Comparison of ENCODE assay signal across 23 cellular contexts in the genomic region with DNA sequence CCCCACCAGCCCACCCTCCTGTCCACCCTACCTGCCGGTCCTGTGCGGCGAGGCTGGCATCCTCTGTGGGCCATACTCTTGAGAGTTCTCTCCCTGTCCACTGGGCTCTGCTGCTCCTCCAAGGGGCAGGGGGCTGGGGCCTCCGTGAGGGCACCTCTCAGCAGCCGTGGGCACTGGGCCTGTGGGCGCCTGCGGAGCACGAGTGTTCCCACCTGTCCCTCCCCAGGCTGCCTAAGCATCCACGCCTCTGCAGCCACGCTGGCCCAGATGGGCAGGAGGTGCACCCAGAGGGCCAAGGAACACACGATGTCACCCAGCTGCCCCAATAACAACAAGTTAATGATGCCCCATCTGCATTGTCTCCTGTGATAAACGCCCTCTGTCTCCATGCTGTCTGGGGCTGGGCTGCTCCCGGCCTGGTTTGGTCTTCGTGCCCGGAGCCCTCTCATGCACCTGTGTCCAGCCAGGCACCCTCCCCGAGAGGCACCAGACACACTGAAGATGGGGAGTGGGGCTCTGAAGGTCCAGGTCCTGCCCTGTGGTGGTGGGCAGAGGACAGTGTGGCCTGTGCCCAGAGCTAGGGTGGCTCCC.
DNase-seq lines count a peak whose midpoint lies in the region; ATAC-seq, FAIRE-seq and TF ChIP-seq lines count a peak whose summit lies in the region.
"Had no signal": no experiment of that assay in that cellular context is flagged by ENCODE, and none has a peak within 500 bp of the region (broad histone marks: within the 10 kb centered on the region; RNA-seq: fewer than 3 reads in every experiment).

No MANE protein-coding gene starts in this region.

- no peaks in the 10 kb centered on the region for H3K27me3 ChIP-seq in IMR-90 (ENCODE audit: control insufficient read depth, insufficient read depth, low read length)
- peaks cover 0 to 17% of the 10 kb centered on the region in 2 experiments; a peak in 2 of 5 replicates for H3K27me3 ChIP-seq in HepG2 (ENCODE audit: control insufficient read depth in 1 of 2, insufficient read depth in 2 of 2, low read length in 2 of 2)
- H3K27me3 ChIP-seq: body of pancreas, upper lobe of left lung had no signal

- no peak for TF ChIP-seq CTCF in IMR-90 (conservative IDR thresholded peaks at IDR 0.05; ENCODE audit: low read depth, low read length)
- no peak for TF ChIP-seq CTCF in HepG2 (CRISPR knock-in tag; IDR thresholded peaks at IDR 0.05)

- TF ChIP-seq RAD21 in IMR-90 (IDR thresholded peaks at IDR 0.05; ENCODE audit: low read length) (no peak), HepG2 (CRISPR knock-in tag; IDR thresholded peaks at IDR 0.05) (no peak)

- H3K27ac ChIP-seq in IMR-90 (ENCODE audit: insufficient read depth, low read length) (no peak overlapping the region), SK-N-MC (peak overlapping the region; percentile 16; the same call in 1 of the 2 replicates), HepG2 (ENCODE audit: extremely low read length, insufficient read depth, low read length) (no peak overlapping the region)
- H3K27ac ChIP-seq: body of pancreas, upper lobe of left lung had no signal

- peaks cover 21% of the 10 kb centered on the region for H3K4me1 ChIP-seq in IMR-90 (ENCODE audit: control insufficient read depth, insufficient read depth, low read length)
- H3K4me1 ChIP-seq in HepG2 (ENCODE audit: insufficient read depth, low read length), result peaks cover 78% of the 10 kb centered on the region

- peaks cover 3% of the 10 kb centered on the region; the same call in 1 of the 2 replicates for H3K9me3 ChIP-seq in IMR-90 (ENCODE audit: control insufficient read depth, insufficient read depth, low read length)
- no peaks in the 10 kb centered on the region for H3K9me3 ChIP-seq in SK-N-MC (ENCODE audit: low read depth, low read length)
- no peaks in the 10 kb centered on the region for H3K9me3 ChIP-seq in HepG2 (ENCODE audit: low read length)
- H3K9me3 ChIP-seq: body of pancreas, upper lobe of left lung had no signal

- no peak for TF ChIP-seq EP300 in HepG2 (IDR thresholded peaks at IDR 0.05; ENCODE audit: low read depth in 2 of 2, low read length in 2 of 2)
- TF ChIP-seq EP300 in HepG2 (CRISPR knock-in tag; IDR thresholded peaks at IDR 0.05; ENCODE audit: borderline replicate concordance), result no peak

- H3K23ac ChIP-seq in IMR-90 (ENCODE audit: low read depth, low read length), result no peak overlapping the region

- no peak overlapping the region for H3K4me3 Mint-ChIP-seq in stimulated activated effector memory CD8-positive, alpha-beta T cell treated with anti-CD3 and anti-CD28 coated beads, Interleukin-12 subunit alpha, Interleukin-12 subunit beta, amount 100 ng/mL, for 72 hours
- no peak overlapping the region for H3K4me3 Mint-ChIP-seq in effector memory CD8-positive, alpha-beta T cell

- H4K20me1 ChIP-seq in IMR-90 (ENCODE audit: insufficient read depth, low read length) (peaks cover 11% of the 10 kb centered on the region), HepG2 (ENCODE audit: insufficient read depth, low read length) (no peaks in the 10 kb centered on the region)

- H2AFZ ChIP-seq in IMR-90 (replicated peaks; ENCODE audit: low read length, poor library complexity) (no peak overlapping the region), HepG2 (ENCODE audit: low read length) (no peak overlapping the region)

- FAIRE-seq in HepG2 (lab: Jason Lieb, UNC), result no peak

- no peak overlapping the region for H4K91ac ChIP-seq in IMR-90 (ENCODE audit: insufficient read depth, low read depth, low read length)

- no peak overlapping the region for H2AK5ac ChIP-seq in IMR-90 (ENCODE audit: low read depth, low read length)

- H3K9ac ChIP-seq in IMR-90 (ENCODE audit: low read depth, low read length) (no peak overlapping the region), SK-N-MC (ENCODE audit: insufficient read length) (no peak overlapping the region), HepG2 (ENCODE audit: insufficient read depth, low read depth, low read length) (no peak overlapping the region)

- H3K79me2 ChIP-seq in HepG2 (ENCODE audit: insufficient read depth, low read length), result no peaks in the 10 kb centered on the region

- H4K5ac ChIP-seq in IMR-90 (ENCODE audit: low read depth, low read length), result no peak overlapping the region

- peaks cover 89% of the 10 kb centered on the region for H3K36me3 Mint-ChIP-seq in stimulated activated effector memory CD8-positive, alpha-beta T cell treated with anti-CD3 and anti-CD28 coated beads, Interleukin-12 subunit alpha, Interleukin-12 subunit beta, amount 100 ng/mL, for 72 hours
- peaks cover 7% of the 10 kb centered on the region for H3K36me3 Mint-ChIP-seq in effector memory CD8-positive, alpha-beta T cell (ENCODE audit: insufficient read depth)

- peaks cover 4% of the 10 kb centered on the region; the same call in 1 of the 2 replicates for H3K9me1 ChIP-seq in IMR-90 (ENCODE audit: insufficient read depth, low read length)

- H3K4ac ChIP-seq in IMR-90 (ENCODE audit: low read depth, low read length), result no peak overlapping the region

- intact Hi-C loops in IMR-90 (cut with micrococcal nuclease) (loop anchor here (10.0 kb wide), 1 partner anchor 376 kb away; a partner anchor contains a TSS), HepG2 (cut with micrococcal nuclease; ENCODE audit: unreplicated experiment) (loop anchor here (10.0 kb wide), 1 partner anchor 1446 kb away; no protein-coding TSS in a partner anchor)

- TF ChIP-seq POLR2A in IMR-90 (IDR thresholded peaks at IDR 0.05; ENCODE audit: low read depth, low read length) (no peak), HepG2 (IDR thresholded peaks at IDR 0.05; ENCODE audit: insufficient read depth in 1 of 2, low read depth in 2 of 2, low read length in 2 of 2) (no peak)

- no peak overlapping the region for H3K4me2 ChIP-seq in IMR-90 (ENCODE audit: low read depth, low read length)
- H3K4me2 ChIP-seq in HepG2 (ENCODE audit: low read depth, low read length), result no peak overlapping the region
- H3K4me2 ChIP-seq: smooth muscle cell had no signal

- H3K9me3 Mint-ChIP-seq in stimulated activated effector memory CD8-positive, alpha-beta T cell treated with anti-CD3 and anti-CD28 coated beads, Interleukin-12 subunit alpha, Interleukin-12 subunit beta, amount 100 ng/mL, for 72 hours, result no peaks in the 10 kb centered on the region
- H3K9me3 Mint-ChIP-seq in effector memory CD8-positive, alpha-beta T cell, result no peaks in the 10 kb centered on the region
- H3K9me3 Mint-ChIP-seq: CD4-positive, alpha-beta memory T cell had no signal

- peaks cover 0 to 23% of the 10 kb centered on the region in 2 donors for H3K27me3 Mint-ChIP-seq in effector memory CD8-positive, alpha-beta T cell
- H3K27me3 Mint-ChIP-seq: CD4-positive, alpha-beta memory T cell had no signal

- H2BK20ac ChIP-seq in IMR-90 (ENCODE audit: low read depth, low read length), result no peak overlapping the region

- POLR2A ChIA-PET in IMR-90 (lab: Charles Lee; ENCODE audit: unreplicated experiment) (no interaction called here), HepG2 (lab: Yijun Ruan, JAX) (no interaction called here)

- H2BK15ac ChIP-seq in IMR-90 (ENCODE audit: low read depth, low read length), result no peak overlapping the region

- peak overlapping the region; percentile 89 for H3K27ac Mint-ChIP-seq in stimulated activated effector memory CD8-positive, alpha-beta T cell treated with anti-CD3 and anti-CD28 coated beads, Interleukin-12 subunit alpha, Interleukin-12 subunit beta, amount 100 ng/mL, for 72 hours
- H3K27ac Mint-ChIP-seq in effector memory CD8-positive, alpha-beta T cell, result no peak overlapping the region

- in situ Hi-C loops in IMR-90 (cut with MboI; ENCODE audit: low sequenced_read_pairs) (loop anchor here (5.0 kb wide), 1 partner anchor 273 kb away; no protein-coding TSS in a partner anchor), HepG2 (cut with HindIII; ENCODE audit: extremely low pct_ligation_motif_present, low pct_unique_long_range_greater_than_20kb) (loop anchor here (5.0 kb wide), 1 partner anchor 273 kb away; no protein-coding TSS in a partner anchor)

- ATAC-seq in IMR-90 (ENCODE audit: low read depth), result no peak
- ATAC-seq in HepG2, result no peak
- no peak for ATAC-seq in stimulated activated effector memory CD8-positive, alpha-beta T cell treated with anti-CD3 and anti-CD28 coated beads, Interleukin-12 subunit alpha, Interleukin-12 subunit beta, amount 100 ng/mL, for 72 hours
- no peak for ATAC-seq in effector memory CD8-positive, alpha-beta T cell (replicated peaks)
- ATAC-seq in GM21717 (IDR thresholded peaks at IDR 0.05; ENCODE audit: unreplicated experiment), result no peak
- ATAC-seq: body of pancreas; naive thymus-derived CD4-positive, alpha-beta T cell had no signal

- BruUV-seq in IMR-90 (replicated peaks; lab: Mats Ljungman, UMichigan) (no TSS peak), HepG2 (replicated peaks; lab: Mats Ljungman, UMichigan) (no TSS peak)

- CTCF ChIA-PET in IMR-90 (lab: Yijun Ruan, JAX), result no interaction called here
- CTCF ChIA-PET in HepG2 (lab: Yijun Ruan, JAX; ENCODE audit: low intra/inter-chr PET ratio, low total read pairs), result no interaction called here

- dilution Hi-C loops in IMR-90 (cut with HindIII; ENCODE audit: low sequenced_read_pairs, unreplicated experiment), result no loop called here

- no peak for DNase-seq in IMR-90
- no peak for DNase-seq in SK-N-MC (ENCODE audit: low read depth, low spot score)
- no peak for DNase-seq in HepG2 (ENCODE audit: low spot score)
- DNase-seq in stimulated activated effector memory CD8-positive, alpha-beta T cell treated with anti-CD3 and anti-CD28 coated beads, Interleukin-12 subunit alpha, Interleukin-12 subunit beta, amount 100 ng/mL, for 72 hours (ENCODE audit: low spot score in 2 of 2), result no peak
- DNase-seq in effector memory CD8-positive, alpha-beta T cell, result no peak
- DNase-seq in A172 (ENCODE audit: low spot score), result no peak
- DNase-seq: activated CD4-positive, alpha-beta T cell treated with anti-CD3 and anti-CD28 coated beads for 4 hours; activated naive CD4-positive, alpha-beta T cell; activated T-cell treated with anti-CD3 and anti-CD28 coated beads, Interleukin-2, amount 50 U/mL, for 48 hours; body of pancreas; CD4-positive, alpha-beta memory T cell; H7; islet precursor cell; midbrain; naive thymus-derived CD4-positive, alpha-beta T cell; NCI-H2107; NCI-H510A; retina; SHP77; stimulated activated CD4-positive, alpha-beta T cell treated with anti-CD3 and anti-CD28 coated beads, Interleukin-1b, Interleukin-23, amount 100 ng/mL, for 48 hours had no signal

- peaks cover 0 to 2% of the 10 kb centered on the region in 2 experiments; a peak in 1 of 4 replicates for H3K79me1 ChIP-seq in IMR-90 (ENCODE audit: low read depth in 1 of 2, low read length in 2 of 2)

- no peak overlapping the region for H4K8ac ChIP-seq in IMR-90 (ENCODE audit: low read depth in 2 of 2, low read length in 2 of 2)

- H3K18ac ChIP-seq in IMR-90 (ENCODE audit: low read depth, low read length), result no peak overlapping the region

- no peak overlapping the region for H2BK120ac ChIP-seq in IMR-90 (ENCODE audit: low read depth, low read length)

- peaks cover 9% of the 10 kb centered on the region; the same call in 1 of the 2 replicates for H3K36me3 ChIP-seq in IMR-90 (ENCODE audit: control insufficient read depth, insufficient read depth, low read length)
- peaks cover 12% of the 10 kb centered on the region for H3K36me3 ChIP-seq in SK-N-MC (ENCODE audit: insufficient read depth, low read length)
- peaks cover 4 to 10% of the 10 kb centered on the region in 2 experiments; a peak in 1 of 5 replicates for H3K36me3 ChIP-seq in HepG2 (replicated peaks in 1 of 2; ENCODE audit: control insufficient read depth in 1 of 2, insufficient read depth in 2 of 2, low read length in 2 of 2)

- H3K4me1 Mint-ChIP-seq in stimulated activated effector memory CD8-positive, alpha-beta T cell treated with anti-CD3 and anti-CD28 coated beads, Interleukin-12 subunit alpha, Interleukin-12 subunit beta, amount 100 ng/mL, for 72 hours, result peaks cover 43% of the 10 kb centered on the region
- peaks cover 6 to 15% of the 10 kb centered on the region in 2 donors for H3K4me1 Mint-ChIP-seq in effector memory CD8-positive, alpha-beta T cell (ENCODE audit: low read depth in 2 of 2)

- peak overlapping the region; percentile 9 for H2AK9ac ChIP-seq in IMR-90 (replicated peaks; ENCODE audit: low read depth, low read length, poor library complexity)

- no peak overlapping the region for H3K56ac ChIP-seq in IMR-90 (ENCODE audit: extremely low read depth, insufficient read depth, low read length)

- H3K14ac ChIP-seq in IMR-90 (replicated peaks; ENCODE audit: low read depth, low read length), result no peak overlapping the region

- no peak overlapping the region for H2BK5ac ChIP-seq in IMR-90 (ENCODE audit: low read depth, low read length, poor library complexity, severe bottlenecking)

- WGBS in IMR-90 (ENCODE audit: extremely low coverage in 2 of 2, insufficient read length in 1 of 2), 2 experiments, result 67% methylated on average over 1 of the region's 16 CpGs; no CpG with 5 or more reads in 1 of the 2 experiments
- WGBS in HepG2 (ENCODE audit: low lambda C conversion rate), result 47% methylated on average over 3 of the region's 16 CpGs

- H3K4me3 ChIP-seq in IMR-90 (ENCODE audit: insufficient read depth, low read depth, low read length) (no peak overlapping the region), SK-N-MC (no peak overlapping the region), HepG2 (replicated peaks in 1 of 3; ENCODE audit: insufficient read depth in 1 of 3, low read depth in 2 of 3, low read length in 3 of 3) (no peak overlapping the region)
- H3K4me3 ChIP-seq: body of pancreas, smooth muscle cell, upper lobe of left lung had no signal
